ENCODE assay signal across 1 cellular context in the genomic region with DNA sequence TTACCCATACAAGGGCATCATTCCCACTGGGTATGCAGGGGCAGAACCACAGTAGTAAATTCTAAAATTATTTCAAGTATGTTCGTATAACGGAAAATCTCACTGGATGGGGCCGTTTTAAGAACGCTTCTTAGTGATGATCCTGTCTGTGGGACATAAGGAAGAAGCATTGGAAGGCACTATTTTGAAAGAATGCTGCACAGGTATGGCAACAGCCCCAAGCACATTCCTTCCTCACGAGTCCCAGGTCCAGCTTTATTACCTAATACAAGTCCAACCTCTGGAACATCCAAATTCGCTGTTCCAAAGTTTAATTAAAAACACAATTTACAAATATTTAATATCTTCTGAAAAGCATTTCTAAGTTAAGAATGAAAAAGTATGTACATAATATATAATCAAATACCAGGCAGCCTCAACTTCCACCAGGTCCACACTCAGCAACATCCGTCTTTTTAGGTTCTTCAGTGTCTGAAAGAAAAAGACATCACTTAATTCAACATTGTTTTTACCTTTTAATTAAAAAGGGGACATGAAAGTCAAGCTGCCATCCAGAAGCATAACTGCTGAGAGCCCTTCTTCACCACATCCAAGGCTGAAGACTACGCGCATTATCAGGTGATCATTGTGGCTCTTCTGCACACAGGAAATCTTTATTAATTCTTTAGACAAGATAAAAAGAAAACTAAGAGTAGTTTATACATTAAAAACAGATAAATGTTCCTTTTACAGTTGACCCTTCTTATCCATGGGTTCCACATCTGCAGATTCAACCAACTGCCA.
TF ChIP-seq lines count a peak whose summit lies in the region.

No MANE protein-coding gene starts in this region.

TF ChIP-seq in GM12878, 131 proteins besides CTCF, POLR2A, EP300 and RAD21:
- no peak for TF ChIP-seq NFYA (IDR thresholded peaks at IDR 0.05; ENCODE audit: borderline replicate concordance, low read depth, low read length)
- no peak for TF ChIP-seq MTA2 (IDR thresholded peaks at IDR 0.05; ENCODE audit: low read depth)
- TF ChIP-seq BMI1 (IDR thresholded peaks at IDR 0.05; ENCODE audit: borderline replicate concordance): no peak
- TF ChIP-seq, protein P1, sequence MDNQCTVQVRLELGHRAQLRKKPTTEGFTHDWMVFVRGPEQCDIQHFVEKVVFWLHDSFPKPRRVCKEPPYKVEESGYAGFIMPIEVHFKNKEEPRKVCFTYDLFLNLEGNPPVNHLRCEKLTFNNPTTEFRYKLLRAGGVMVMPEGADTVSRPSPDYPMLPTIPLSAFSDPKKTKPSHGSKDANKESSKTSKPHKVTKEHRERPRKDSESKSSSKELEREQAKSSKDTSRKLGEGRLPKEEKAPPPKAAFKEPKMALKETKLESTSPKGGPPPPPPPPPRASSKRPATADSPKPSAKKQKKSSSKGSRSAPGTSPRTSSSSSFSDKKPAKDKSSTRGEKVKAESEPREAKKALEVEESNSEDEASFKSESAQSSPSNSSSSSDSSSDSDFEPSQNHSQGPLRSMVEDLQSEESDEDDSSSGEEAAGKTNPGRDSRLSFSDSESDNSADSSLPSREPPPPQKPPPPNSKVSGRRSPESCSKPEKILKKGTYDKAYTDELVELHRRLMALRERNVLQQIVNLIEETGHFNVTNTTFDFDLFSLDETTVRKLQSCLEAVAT (IDR thresholded peaks at IDR 0.05): no peak
- no peak for TF ChIP-seq YBX1 (IDR thresholded peaks at IDR 0.05)
- TF ChIP-seq, protein P2, sequence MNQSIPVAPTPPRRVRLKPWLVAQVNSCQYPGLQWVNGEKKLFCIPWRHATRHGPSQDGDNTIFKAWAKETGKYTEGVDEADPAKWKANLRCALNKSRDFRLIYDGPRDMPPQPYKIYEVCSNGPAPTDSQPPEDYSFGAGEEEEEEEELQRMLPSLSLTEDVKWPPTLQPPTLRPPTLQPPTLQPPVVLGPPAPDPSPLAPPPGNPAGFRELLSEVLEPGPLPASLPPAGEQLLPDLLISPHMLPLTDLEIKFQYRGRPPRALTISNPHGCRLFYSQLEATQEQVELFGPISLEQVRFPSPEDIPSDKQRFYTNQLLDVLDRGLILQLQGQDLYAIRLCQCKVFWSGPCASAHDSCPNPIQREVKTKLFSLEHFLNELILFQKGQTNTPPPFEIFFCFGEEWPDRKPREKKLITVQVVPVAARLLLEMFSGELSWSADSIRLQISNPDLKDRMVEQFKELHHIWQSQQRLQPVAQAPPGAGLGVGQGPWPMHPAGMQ (IDR thresholded peaks at IDR 0.05; ENCODE audit: borderline replicate concordance): no peak
- TF ChIP-seq, protein P3, sequence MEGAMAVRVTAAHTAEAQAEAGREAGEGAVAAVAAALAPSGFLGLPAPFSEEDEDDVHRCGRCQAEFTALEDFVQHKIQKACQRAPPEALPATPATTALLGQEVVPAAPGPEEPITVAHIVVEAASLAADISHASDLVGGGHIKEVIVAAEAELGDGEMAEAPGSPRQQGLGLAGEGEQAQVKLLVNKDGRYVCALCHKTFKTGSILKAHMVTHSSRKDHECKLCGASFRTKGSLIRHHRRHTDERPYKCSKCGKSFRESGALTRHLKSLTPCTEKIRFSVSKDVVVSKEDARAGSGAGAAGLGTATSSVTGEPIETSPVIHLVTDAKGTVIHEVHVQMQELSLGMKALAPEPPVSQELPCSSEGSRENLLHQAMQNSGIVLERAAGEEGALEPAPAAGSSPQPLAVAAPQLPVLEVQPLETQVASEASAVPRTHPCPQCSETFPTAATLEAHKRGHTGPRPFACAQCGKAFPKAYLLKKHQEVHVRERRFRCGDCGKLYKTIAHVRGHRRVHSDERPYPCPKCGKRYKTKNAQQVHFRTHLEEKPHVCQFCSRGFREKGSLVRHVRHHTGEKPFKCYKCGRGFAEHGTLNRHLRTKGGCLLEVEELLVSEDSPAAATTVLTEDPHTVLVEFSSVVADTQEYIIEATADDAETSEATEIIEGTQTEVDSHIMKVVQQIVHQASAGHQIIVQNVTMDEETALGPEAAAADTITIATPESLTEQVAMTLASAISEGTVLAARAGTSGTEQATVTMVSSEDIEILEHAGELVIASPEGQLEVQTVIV (IDR thresholded peaks at IDR 0.05; ENCODE audit: borderline replicate concordance, partially characterized antibody): no peak
- TF ChIP-seq SUZ12 (IDR thresholded peaks at IDR 0.05; ENCODE audit: unreplicated experiment): no peak
- TF ChIP-seq JUND (IDR thresholded peaks at IDR 0.05; ENCODE audit: low read depth, low read length): no peak
- TF ChIP-seq, protein P4, sequence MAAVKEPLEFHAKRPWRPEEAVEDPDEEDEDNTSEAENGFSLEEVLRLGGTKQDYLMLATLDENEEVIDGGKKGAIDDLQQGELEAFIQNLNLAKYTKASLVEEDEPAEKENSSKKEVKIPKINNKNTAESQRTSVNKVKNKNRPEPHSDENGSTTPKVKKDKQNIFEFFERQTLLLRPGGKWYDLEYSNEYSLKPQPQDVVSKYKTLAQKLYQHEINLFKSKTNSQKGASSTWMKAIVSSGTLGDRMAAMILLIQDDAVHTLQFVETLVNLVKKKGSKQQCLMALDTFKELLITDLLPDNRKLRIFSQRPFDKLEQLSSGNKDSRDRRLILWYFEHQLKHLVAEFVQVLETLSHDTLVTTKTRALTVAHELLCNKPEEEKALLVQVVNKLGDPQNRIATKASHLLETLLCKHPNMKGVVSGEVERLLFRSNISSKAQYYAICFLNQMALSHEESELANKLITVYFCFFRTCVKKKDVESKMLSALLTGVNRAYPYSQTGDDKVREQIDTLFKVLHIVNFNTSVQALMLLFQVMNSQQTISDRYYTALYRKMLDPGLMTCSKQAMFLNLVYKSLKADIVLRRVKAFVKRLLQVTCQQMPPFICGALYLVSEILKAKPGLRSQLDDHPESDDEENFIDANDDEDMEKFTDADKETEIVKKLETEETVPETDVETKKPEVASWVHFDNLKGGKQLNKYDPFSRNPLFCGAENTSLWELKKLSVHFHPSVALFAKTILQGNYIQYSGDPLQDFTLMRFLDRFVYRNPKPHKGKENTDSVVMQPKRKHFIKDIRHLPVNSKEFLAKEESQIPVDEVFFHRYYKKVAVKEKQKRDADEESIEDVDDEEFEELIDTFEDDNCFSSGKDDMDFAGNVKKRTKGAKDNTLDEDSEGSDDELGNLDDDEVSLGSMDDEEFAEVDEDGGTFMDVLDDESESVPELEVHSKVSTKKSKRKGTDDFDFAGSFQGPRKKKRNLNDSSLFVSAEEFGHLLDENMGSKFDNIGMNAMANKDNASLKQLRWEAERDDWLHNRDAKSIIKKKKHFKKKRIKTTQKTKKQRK (IDR thresholded peaks at IDR 0.05; ENCODE audit: low read depth, low read length): no peak
- no peak for TF ChIP-seq NFIC (IDR thresholded peaks at IDR 0.05; ENCODE audit: low read depth, low read length)
- TF ChIP-seq EGR1 (IDR thresholded peaks at IDR 0.05; ENCODE audit: borderline replicate concordance in 1 of 2, low read depth in 2 of 2, low read length in 2 of 2): no peak
